In genomic region chr22:30488121-30488520, GRCh38 we compare ENCODE assay signal across 26 cellular contexts. TPM values are rescaled to one million over a fixed set of nuclear protein-coding genes. Genes with fewer than 3 reads are reported as not detected.
DNase-seq lines count a peak whose midpoint lies in the region; ATAC-seq, FAIRE-seq and TF ChIP-seq lines count a peak whose summit lies in the region.
"Had no signal": no experiment of that assay in that cellular context is flagged by ENCODE, and none has a peak within 500 bp of the region (broad histone marks: within the 10 kb centered on the region; RNA-seq: fewer than 3 reads in every experiment).

No MANE protein-coding gene starts in this region.

- ATAC-seq in GM23338 (peak; percentile 24), GM18870 (IDR thresholded peaks at IDR 0.05; ENCODE audit: unreplicated experiment) (no peak)
- ATAC-seq: A549, HepG2 had no signal

- H3K27ac Mint-ChIP-seq in GM23338 (no peak overlapping the region), mesothelial cell of epicardium (no peak overlapping the region)

- no peaks in the 10 kb centered on the region for H3K9me3 ChIP-seq in Karpas-422 (ENCODE audit: low read length)
- H3K9me3 ChIP-seq: A549, Caco-2, SJSA1 had no signal

- H3K4me1 ChIP-seq in GM23338 (ENCODE audit: insufficient read depth), result no peaks in the 10 kb centered on the region
- no peaks in the 10 kb centered on the region for H3K4me1 ChIP-seq in Karpas-422 (ENCODE audit: low read length)
- H3K4me1 ChIP-seq: Caco-2, SJSA1 had no signal

- TF ChIP-seq CTCF in GM23338 (conservative IDR thresholded peaks at IDR 0.05; ENCODE audit: low read depth in 2 of 2) (no peak), VCaP (conservative IDR thresholded peaks at IDR 0.05) (no peak), mesothelial cell of epicardium (IDR thresholded peaks at IDR 0.05; ENCODE audit: unreplicated experiment) (no peak)

- H3F3A ChIP-seq in GM23338 (replicated peaks; ENCODE audit: low read depth), result no peaks in the 10 kb centered on the region

- H3K4me1 Mint-ChIP-seq in GM23338 (peaks cover 3% of the 10 kb centered on the region; the same call in 2 of the 3 replicates), mesothelial cell of epicardium (peaks cover 2% of the 10 kb centered on the region)

- FAIRE-seq in GM12892 (lab: Jason Lieb, UNC), result no peak
- FAIRE-seq: A549, G401.6, H54, HepG2 had no signal

- no peak overlapping the region for H2AFZ ChIP-seq in GM23338
- H2AFZ ChIP-seq in Karpas-422 (ENCODE audit: low read length), result no peak overlapping the region

- H3K27me3 Mint-ChIP-seq in GM23338 (ENCODE audit: insufficient read depth, low read depth, poor library complexity) (peaks cover 5% of the 10 kb centered on the region), mesothelial cell of epicardium (ENCODE audit: low read depth) (peaks cover 25% of the 10 kb centered on the region)

- H3K4me3 ChIP-seq in GM23338 (no peak overlapping the region), Karpas-422 (ENCODE audit: low read length) (no peak overlapping the region)
- H3K4me3 ChIP-seq: A549, SJSA1 had no signal

- H3K36me3 ChIP-seq in GM23338 (ENCODE audit: insufficient read depth) (no peaks in the 10 kb centered on the region), Karpas-422 (ENCODE audit: insufficient read depth, low read length) (no peaks in the 10 kb centered on the region)
- H3K36me3 ChIP-seq: SJSA1 had no signal

- H3K4me3 Mint-ChIP-seq in GM23338 (no peak overlapping the region), mesothelial cell of epicardium (no peak overlapping the region)
- H3K4me3 Mint-ChIP-seq: CD4-positive, alpha-beta memory T cell had no signal

- H3K36me3 Mint-ChIP-seq in GM23338 (ENCODE audit: low read depth), result no peaks in the 10 kb centered on the region
- no peaks in the 10 kb centered on the region for H3K36me3 Mint-ChIP-seq in mesothelial cell of epicardium
- H3K36me3 Mint-ChIP-seq: CD4-positive, alpha-beta memory T cell had no signal

- DNase-seq in GM23338 (ENCODE audit: low spot score) (peak; percentile 50), Karpas-422 (peak; percentile 37), iPS-NIHi7 (ENCODE audit: extremely low spot score) (peak; percentile 38), GM12892 (ENCODE audit: insufficient read length) (no peak), mesothelial cell of epicardium (ENCODE audit: low spot score in 2 of 2, unreplicated experiment in 2 of 2) (no peak)
- no peak for DNase-seq in NK-92 treated with Interleukin-12 subunit alpha and Interleukin-12 subunit beta, amount 100 ng/mL, for 24 hours (lab: John Stamatoyannopoulos, UW)
- DNase-seq: AML-193; C1 segment of cervical spinal cord; Caco-2; CD4-positive, alpha-beta memory T cell; MM.1S; NCI-H1048; NCI-H187 treated with DMSO at 0.1 percent for 48 hours; NCI-H524 treated with DMSO at 0.1 percent for 48 hours; NCI-H774; Right ventricle myocardium superior; RPMI8226; T-helper 2 cell had no signal

- no peaks in the 10 kb centered on the region for H3K9me2 ChIP-seq in GM23338 (ENCODE audit: insufficient read depth)
- H3K9me2 ChIP-seq in Karpas-422 (replicated peaks; ENCODE audit: insufficient read depth, low read length), result no peaks in the 10 kb centered on the region

- H3K4me2 ChIP-seq in GM23338, result no peak overlapping the region
- H3K4me2 ChIP-seq in Karpas-422 (ENCODE audit: low read depth, low read length, poor library complexity, severe bottlenecking), result no peak overlapping the region
- H3K4me2 ChIP-seq: A549 had no signal

- H4K20me1 ChIP-seq in GM23338 (replicated peaks; ENCODE audit: insufficient read depth) (no peaks in the 10 kb centered on the region), Karpas-422 (ENCODE audit: insufficient read depth, low read depth, low read length) (no peaks in the 10 kb centered on the region)

- TF ChIP-seq POLR2A in GM12892 (IDR thresholded peaks at IDR 0.05; ENCODE audit: low read depth, low read length), result no peak

- H3K27me3 ChIP-seq in GM23338 (ENCODE audit: insufficient read depth) (no peaks in the 10 kb centered on the region), Karpas-422 (ENCODE audit: low read length) (no peaks in the 10 kb centered on the region)

- H3K27ac ChIP-seq in GM23338 (ENCODE audit: low read depth) (no peak overlapping the region), Karpas-422 (ENCODE audit: low read length) (no peak overlapping the region), VCaP (peak overlapping the region; percentile 88; the same call in 1 of the 2 replicates)
- H3K27ac ChIP-seq: A549, SJSA1 had no signal

- no peak overlapping the region for H3K9ac ChIP-seq in Karpas-422 (ENCODE audit: low read length)

- H3K79me2 ChIP-seq in GM23338 (replicated peaks; ENCODE audit: insufficient read depth) (no peaks in the 10 kb centered on the region), Karpas-422 (ENCODE audit: low read length) (no peaks in the 10 kb centered on the region)

- no peaks in the 10 kb centered on the region for H3K9me3 Mint-ChIP-seq in GM23338
- no peaks in the 10 kb centered on the region for H3K9me3 Mint-ChIP-seq in mesothelial cell of epicardium
- H3K9me3 Mint-ChIP-seq: CD4-positive, alpha-beta memory T cell had no signal

TF ChIP-seq in GM23338, 12 proteins besides CTCF, POLR2A, EP300 and RAD21 (continues in another document):
- no peak for TF ChIP-seq POLR2AphosphoS5 (IDR thresholded peaks at IDR 0.05; ENCODE audit: low read depth)

RNA-seq across cellular contexts. Expression of gene SEC14L3, which starts 16.3 kb away (rescaled TPM):
- total RNA-seq in GM23338 (2014; rRNA removed; shearing (Covaris generic)), result not detected in 2 replicates
- polyA plus RNA-seq in GM23338 (2016; fragmentation: Nextera tagmentation; extraction: Ambion mirVana), result not detected in 2 replicates
- not detected in 2 replicates for total RNA-seq in Karpas-422 (2014; rRNA removed; shearing (Covaris generic); ENCODE audit: low replicate concordance)
- not detected for polyA plus RNA-seq in GM12892 (2012; ENCODE audit: missing spikeins)
- total RNA-seq in mesothelial cell of epicardium, result not detected in 3 replicates
- total RNA-seq: Caco-2; CD4-positive, alpha-beta memory T cell; HepG2; HT1080; Right ventricle myocardium superior; SJSA1 had no signal
- polyA plus RNA-seq: CD4-positive, alpha-beta memory T cell; HepG2 had no signal

RNA-seq across cellular contexts. Expression of gene SEC14L4, which starts 17.4 kb away (rescaled TPM):
- total RNA-seq in GM23338 (2014; rRNA removed; shearing (Covaris generic)), result 2.5 and 5.2 TPM in 2 replicates
- 1.7 and 1.9 TPM in 2 replicates for polyA plus RNA-seq in GM23338 (2016; fragmentation: Nextera tagmentation; extraction: Ambion mirVana)
- total RNA-seq in Karpas-422 (2014; rRNA removed; shearing (Covaris generic); ENCODE audit: low replicate concordance), result not detected in 2 replicates
- polyA plus RNA-seq in GM12892 (2012; ENCODE audit: missing spikeins), result not detected
- total RNA-seq in mesothelial cell of epicardium, result 0.11 to 0.36 TPM (median 0.20 TPM) in 3 replicates
- total RNA-seq: Caco-2; CD4-positive, alpha-beta memory T cell; HepG2; HT1080; Right ventricle myocardium superior; SJSA1 had no signal
- polyA plus RNA-seq: CD4-positive, alpha-beta memory T cell had no signal

RNA-seq across cellular contexts. Expression of gene SEC14L6, which starts 58.4 kb away (rescaled TPM):
- 2.1 and 2.4 TPM in 2 replicates for total RNA-seq in GM23338 (2014; rRNA removed; shearing (Covaris generic))
- 0.50 and 0.84 TPM in 2 replicates for polyA plus RNA-seq in GM23338 (2016; fragmentation: Nextera tagmentation; extraction: Ambion mirVana)
- not detected in 2 replicates for total RNA-seq in Karpas-422 (2014; rRNA removed; shearing (Covaris generic); ENCODE audit: low replicate concordance)
- not detected for polyA plus RNA-seq in GM12892 (2012; ENCODE audit: missing spikeins)
- total RNA-seq in mesothelial cell of epicardium, result 2.0 to 2.3 TPM (median 2.1 TPM) in 3 replicates
- total RNA-seq: CD4-positive, alpha-beta memory T cell; HT1080; Right ventricle myocardium superior; SJSA1 had no signal
- polyA plus RNA-seq: A549; CD4-positive, alpha-beta memory T cell had no signal

Comparison
In these comparisons a context has a peak if more than half of its experiments do, and no peak if none do; other contexts are left out.
1. DNase-seq: peak in GM23338 (single experiment), Karpas-422 (single experiment) and iPS-NIHi7 (single experiment); none in NK-92 treated with Interleukin-12 subunit alpha and Interleukin-12 subunit beta, amount 100 ng/mL, for 24 hours (single experiment), GM12892 (single experiment) and mesothelial cell of epicardium (0 of 2).